1 cellular context compared by ENCODE assay signal in the genomic region with DNA sequence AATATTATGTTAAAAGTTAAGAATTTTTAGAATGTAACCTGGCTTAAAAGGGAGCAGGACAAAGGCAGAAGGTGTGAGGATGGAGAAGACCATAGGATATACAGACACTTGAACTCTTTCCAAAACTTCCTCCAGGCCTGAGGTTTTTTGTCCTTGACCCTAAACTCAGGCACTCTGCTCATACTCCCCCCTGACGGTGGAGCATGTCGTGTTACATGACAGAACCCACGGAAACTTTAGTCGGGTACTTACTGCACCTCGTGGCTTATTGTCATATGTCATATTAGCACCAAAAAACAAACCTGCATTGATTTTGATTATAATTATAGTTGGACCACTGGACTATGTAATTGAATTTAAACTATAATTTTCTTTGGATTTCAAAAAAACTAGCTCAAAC.
TF ChIP-seq lines count a peak whose summit lies in the region.

No MANE protein-coding gene starts in this region.

TF ChIP-seq in IMR-90, 13 proteins besides CTCF, POLR2A, EP300 and RAD21:
- TF ChIP-seq FOS (IDR thresholded peaks at IDR 0.05; ENCODE audit: low read depth, low read length) = no peak
- no peak for TF ChIP-seq RFX5 (IDR thresholded peaks at IDR 0.05; ENCODE audit: low read depth, low read length)
- TF ChIP-seq, protein P1, sequence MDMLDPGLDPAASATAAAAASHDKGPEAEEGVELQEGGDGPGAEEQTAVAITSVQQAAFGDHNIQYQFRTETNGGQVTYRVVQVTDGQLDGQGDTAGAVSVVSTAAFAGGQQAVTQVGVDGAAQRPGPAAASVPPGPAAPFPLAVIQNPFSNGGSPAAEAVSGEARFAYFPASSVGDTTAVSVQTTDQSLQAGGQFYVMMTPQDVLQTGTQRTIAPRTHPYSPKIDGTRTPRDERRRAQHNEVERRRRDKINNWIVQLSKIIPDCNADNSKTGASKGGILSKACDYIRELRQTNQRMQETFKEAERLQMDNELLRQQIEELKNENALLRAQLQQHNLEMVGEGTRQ (IDR thresholded peaks at IDR 0.05; ENCODE audit: low read depth, low read length) = no peak
- no peak for TF ChIP-seq MAZ (IDR thresholded peaks at IDR 0.05; ENCODE audit: borderline replicate concordance, low read depth, low read length)
- TF ChIP-seq MAFK (IDR thresholded peaks at IDR 0.05; ENCODE audit: low read depth, low read length) = no peak
- TF ChIP-seq CEBPB (IDR thresholded peaks at IDR 0.05; ENCODE audit: low read depth, low read length) = no peak
- no peak for TF ChIP-seq MXI1 (IDR thresholded peaks at IDR 0.05; ENCODE audit: borderline replicate concordance, low read depth, low read length)
- TF ChIP-seq BHLHE40 (IDR thresholded peaks at IDR 0.05; ENCODE audit: low read depth, low read length) = no peak
- no peak for TF ChIP-seq CHD1 (IDR thresholded peaks at IDR 0.05; ENCODE audit: low read depth, low read length)
- no peak for TF ChIP-seq SMC3 (IDR thresholded peaks at IDR 0.05; ENCODE audit: low read depth, low read length)
- no peak for TF ChIP-seq RCOR1 (IDR thresholded peaks at IDR 0.05; ENCODE audit: insufficient replicate concordance, low read length)
- TF ChIP-seq NFE2L2 (IDR thresholded peaks at IDR 0.05; ENCODE audit: low read depth, low read length) = no peak
